In genomic region chr1:89631756-89632155, GRCh38 we compare ENCODE assay signal across 9 cellular contexts. TPM values are rescaled to one million over a fixed set of nuclear protein-coding genes. Genes with fewer than 3 reads are reported as not detected.
DNase-seq lines count a peak whose midpoint lies in the region; ATAC-seq and TF ChIP-seq lines count a peak whose summit lies in the region.
"Had no signal": no experiment of that assay in that cellular context is flagged by ENCODE, and none has a peak within 500 bp of the region (broad histone marks: within the 10 kb centered on the region; RNA-seq: fewer than 3 reads in every experiment).

No MANE protein-coding gene starts in this region.

- WGBS in upper lobe of left lung, 2 donors = 68 to 76% methylated on average over 7 of the region's 7 CpGs

- TF ChIP-seq CTCF in choroid plexus epithelial cell (conservative IDR thresholded peaks at IDR 0.05; ENCODE audit: low read depth, low read length) = no peak
- no peak for TF ChIP-seq CTCF in vagina (IDR thresholded peaks at IDR 0.05)
- no peak for TF ChIP-seq CTCF in upper lobe of left lung (IDR thresholded peaks at IDR 0.05)

- no peaks in the 10 kb centered on the region for H3K27me3 ChIP-seq in muscle layer of duodenum (ENCODE audit: low read depth, low read length)
- no peaks in the 10 kb centered on the region for H3K27me3 ChIP-seq in vagina
- no peaks in the 10 kb centered on the region for H3K27me3 ChIP-seq in upper lobe of left lung

- no peak for TF ChIP-seq EP300 in upper lobe of left lung (IDR thresholded peaks at IDR 0.05)

- H3K4me3 ChIP-seq in choroid plexus epithelial cell (ENCODE audit: low read depth, low read length) (peak overlapping the region; percentile 8), muscle layer of duodenum (ENCODE audit: low read depth in 1 of 2, low read length in 2 of 2) (peak overlapping the region; percentile 83 to 97), vagina (peak overlapping the region; percentile 92 to 96), upper lobe of left lung (peak overlapping the region in 2 of 4 donors; percentile 89 to 92)

- H3K4me1 ChIP-seq in muscle layer of duodenum (ENCODE audit: control insufficient read depth in 1 of 2, insufficient read depth in 2 of 2, low read length in 2 of 2) (peaks cover 0 to 5% of the 10 kb centered on the region in 2 donors), vagina (peaks cover 11% of the 10 kb centered on the region), upper lobe of left lung (peaks cover 12 to 36% (median 24%) of the 10 kb centered on the region in 4 donors)

- H3K27ac ChIP-seq in muscle layer of duodenum (ENCODE audit: low read length) (no peak overlapping the region), vagina (peak overlapping the region; percentile 89), upper lobe of left lung (peak overlapping the region in 2 of 4 donors; percentile 93 to 94)

- TF ChIP-seq POLR2A in vagina (IDR thresholded peaks at IDR 0.05) = no peak
- TF ChIP-seq POLR2A in upper lobe of left lung (IDR thresholded peaks at IDR 0.05) = no peak

- DNase-seq in Right ventricle myocardium superior = no peak
- no peak for DNase-seq in cardiac septum (ENCODE audit: low spot score)
- DNase-seq in choroid plexus epithelial cell (ENCODE audit: low read depth) = no peak
- DNase-seq in vagina (ENCODE audit: extremely low spot score in 2 of 2) = no peak
- DNase-seq in upper lobe of left lung = no peak
- DNase-seq in hepatic stellate cell (ENCODE audit: low spot score) = no peak
- DNase-seq: cerebellar nuclear complex had no signal

- H3K36me3 ChIP-seq in muscle layer of duodenum (ENCODE audit: control insufficient read depth in 1 of 2, insufficient read depth in 2 of 2, low read length in 2 of 2) = no peaks in the 10 kb centered on the region
- H3K36me3 ChIP-seq in vagina = no peaks in the 10 kb centered on the region
- H3K36me3 ChIP-seq in upper lobe of left lung = no peaks in the 10 kb centered on the region

- intact Hi-C loops in Right ventricle myocardium superior (cut with DNase I) (loop anchor here (2.0 to 10.0 kb wide), 2 partner anchors 63 to 131 kb away; no protein-coding TSS in a partner anchor), cardiac septum (cut with DNase I) (loop anchor here (5.0 to 10.0 kb wide), 2 partner anchors 91 to 363 kb away; partner anchors contain the start of gene ZNF326), vagina (cut with DNase I) (loop anchor here (5.0 kb wide), 1 partner anchor 131 kb away; no protein-coding TSS in a partner anchor)

- peak; percentile 33 for ATAC-seq in Right ventricle myocardium superior (ENCODE audit: poor library complexity)
- no peak for ATAC-seq in HG02884 (IDR thresholded peaks at IDR 0.05; ENCODE audit: unreplicated experiment)
- no peak for ATAC-seq in upper lobe of left lung (ENCODE audit: low FRiP score in 2 of 2)

- H3K9me3 ChIP-seq in muscle layer of duodenum (ENCODE audit: control insufficient read depth in 1 of 2, low read length in 2 of 2) = no peaks in the 10 kb centered on the region
- H3K9me3 ChIP-seq in vagina = no peaks in the 10 kb centered on the region
- H3K9me3 ChIP-seq in upper lobe of left lung = no peaks in the 10 kb centered on the region

RNA-seq across cellular contexts. Expression of gene LRRC8C, which starts 1.2 kb away (rescaled TPM):
- total RNA-seq in Right ventricle myocardium superior = 5.9 TPM
- 8.3 TPM for total RNA-seq in cardiac septum
- total RNA-seq in vagina = 5.4 TPM
- 10 to 100 TPM in 5 of 6 donors, 1 to 10 TPM in 1; 5.2 to 12.5 (median 11.6) TPM for total RNA-seq in upper lobe of left lung
